8 cellular contexts compared by ENCODE assay signal in genomic region chrX:38560776-38561125, GRCh38. TPM values are rescaled to one million over a fixed set of nuclear protein-coding genes. Genes with fewer than 3 reads are reported as not detected.
A peak's percentile ranks its signal among the peaks of the same experiment; 100 is the strongest.
DNase-seq lines count a peak whose midpoint lies in the region; ATAC-seq and TF ChIP-seq lines count a peak whose summit lies in the region.

No MANE protein-coding gene starts in this region.

- H2BK5ac ChIP-seq in IMR-90 (ENCODE audit: low read depth, low read length, poor library complexity, severe bottlenecking): no peak overlapping the region

- in situ Hi-C loops in IMR-90 (cut with MboI; ENCODE audit: low sequenced_read_pairs): no loop called here

- no peak for TF ChIP-seq POLR2A in IMR-90 (IDR thresholded peaks at IDR 0.05; ENCODE audit: low read depth, low read length)

- H3K79me1 ChIP-seq in IMR-90 (ENCODE audit: low read depth in 1 of 2, low read length in 2 of 2): no peaks in the 10 kb centered on the region

- peak overlapping the region; percentile 89 for H2AFZ ChIP-seq in IMR-90 (replicated peaks; ENCODE audit: low read length, poor library complexity)
- no peak overlapping the region for H2AFZ ChIP-seq in neuron (ENCODE audit: low read depth, low read length)

- no peak overlapping the region for H3K56ac ChIP-seq in IMR-90 (ENCODE audit: extremely low read depth, insufficient read depth, low read length)

- no peaks in the 10 kb centered on the region for H3K36me3 ChIP-seq in IMR-90 (ENCODE audit: control insufficient read depth, insufficient read depth, low read length)
- no peaks in the 10 kb centered on the region for H3K36me3 ChIP-seq in neuron (ENCODE audit: insufficient read depth, low read length)

- intact Hi-C loops in CD14-positive monocyte (cut with micrococcal nuclease) (no loop called here), IMR-90 (cut with micrococcal nuclease) (no loop called here), dorsolateral prefrontal cortex (cut with DNase I) (loop anchor here in 1 of 2 donors (5.0 kb wide), 1 partner anchor 92 kb away; no protein-coding TSS in a partner anchor)

- H3K14ac ChIP-seq in IMR-90 (replicated peaks; ENCODE audit: low read depth, low read length): no peak overlapping the region

- no peak overlapping the region for H3K4ac ChIP-seq in IMR-90 (ENCODE audit: low read depth, low read length)

- no peaks in the 10 kb centered on the region for H4K20me1 ChIP-seq in IMR-90 (ENCODE audit: insufficient read depth, low read length)

- no peak overlapping the region for H2BK20ac ChIP-seq in IMR-90 (ENCODE audit: low read depth, low read length)

- dilution Hi-C loops in IMR-90 (cut with HindIII; ENCODE audit: low sequenced_read_pairs, unreplicated experiment): no loop called here

- no peak overlapping the region for H4K5ac ChIP-seq in IMR-90 (ENCODE audit: low read depth, low read length)

- H3K4me2 ChIP-seq in IMR-90 (ENCODE audit: low read depth, low read length): peak overlapping the region; percentile 86

- WGBS in IMR-90 (ENCODE audit: extremely low coverage in 2 of 2, insufficient read length in 1 of 2), 2 experiments: no CpG with 5 or more reads among the region's 9 CpGs

- H2BK15ac ChIP-seq in IMR-90 (ENCODE audit: low read depth, low read length): no peak overlapping the region

- H2BK120ac ChIP-seq in IMR-90 (ENCODE audit: low read depth, low read length): no peak overlapping the region

- peaks cover 0 to 10% (median 4%) of the 10 kb centered on the region in 7 donors for H3K9me3 Mint-ChIP-seq in CD14-positive monocyte

- no peak overlapping the region for H3K27ac ChIP-seq in IMR-90 (ENCODE audit: insufficient read depth, low read length)
- H3K27ac ChIP-seq in dorsolateral prefrontal cortex: peak overlapping the region in 34 of 59 donors; percentile 8 to 81 (median 59)

- H3K27me3 ChIP-seq in IMR-90 (ENCODE audit: control insufficient read depth, insufficient read depth, low read length): no peaks in the 10 kb centered on the region; the same call in 1 of the 2 replicates
- H3K27me3 ChIP-seq in dorsolateral prefrontal cortex: peaks cover 0 to 55% (median 10%) of the 10 kb centered on the region in 45 donors
- H3K27me3 ChIP-seq in neuron (ENCODE audit: insufficient read depth, low read length): no peaks in the 10 kb centered on the region

- H3K27ac Mint-ChIP-seq in CD14-positive monocyte: no peak overlapping the region

- no peaks in the 10 kb centered on the region for H3K36me3 Mint-ChIP-seq in CD14-positive monocyte

- peaks cover 14% of the 10 kb centered on the region for H3K4me1 Mint-ChIP-seq in CD14-positive monocyte

- H2AK9ac ChIP-seq in IMR-90 (replicated peaks; ENCODE audit: low read depth, low read length, poor library complexity): no peak overlapping the region

- H3K4me1 ChIP-seq in IMR-90 (ENCODE audit: control insufficient read depth, insufficient read depth, low read length) (no peaks in the 10 kb centered on the region), neuron (ENCODE audit: insufficient read depth, low read length) (peaks cover 2% of the 10 kb centered on the region)

- POLR2A ChIA-PET in IMR-90 (lab: Charles Lee; ENCODE audit: unreplicated experiment): no interaction called here

- no peak overlapping the region for H2AK5ac ChIP-seq in IMR-90 (ENCODE audit: low read depth, low read length)

- TF ChIP-seq RAD21 in IMR-90 (IDR thresholded peaks at IDR 0.05; ENCODE audit: low read length): no peak

- DNase-seq in CD14-positive monocyte (ENCODE audit: low spot score) (no peak), IMR-90 (no peak), dorsolateral prefrontal cortex (peak in 2 of 10 donors; percentile 10 to 40), activated gamma-delta T cell treated with Interleukin-2 at 50 U/mL for 16 hours (no peak), SKM-1 treated with dmso at 0.1 percent for 144 hours (lab: John Stamatoyannopoulos, UW; ENCODE audit: unreplicated experiment) (no peak), NCI-H187 (lab: John Stamatoyannopoulos, UW) (no peak)

- no peak overlapping the region for H3K18ac ChIP-seq in IMR-90 (ENCODE audit: low read depth, low read length)

- ATAC-seq in IMR-90 (ENCODE audit: low read depth) (no peak), HG02938 (IDR thresholded peaks at IDR 0.05; ENCODE audit: unreplicated experiment) (no peak)

- H3K9me3 ChIP-seq in IMR-90 (ENCODE audit: control insufficient read depth, insufficient read depth, low read length): no peaks in the 10 kb centered on the region
- no peaks in the 10 kb centered on the region for H3K9me3 ChIP-seq in neuron (ENCODE audit: low read length)

- H3K4me3 ChIP-seq in IMR-90 (ENCODE audit: insufficient read depth, low read depth, low read length): peak overlapping the region; percentile 47
- H3K4me3 ChIP-seq in dorsolateral prefrontal cortex: peak overlapping the region in 57 of 59 donors; percentile 30 to 78 (median 60)
- peak overlapping the region; percentile 46 for H3K4me3 ChIP-seq in neuron (ENCODE audit: low read length)

- CTCF ChIA-PET in IMR-90 (lab: Yijun Ruan, JAX): no interaction called here

- peaks cover 9 to 25% (median 16%) of the 10 kb centered on the region in 3 donors for H3K27me3 Mint-ChIP-seq in CD14-positive monocyte (ENCODE audit: low read depth in 3 of 3)

- no peak overlapping the region for H4K8ac ChIP-seq in IMR-90 (ENCODE audit: low read depth in 2 of 2, low read length in 2 of 2)

- no peak overlapping the region for H3K9ac ChIP-seq in IMR-90 (ENCODE audit: low read depth, low read length)

- BruUV-seq in IMR-90 (replicated peaks; lab: Mats Ljungman, UMichigan): no TSS peak

- no peaks in the 10 kb centered on the region for H3K9me1 ChIP-seq in IMR-90 (ENCODE audit: insufficient read depth, low read length)

- no peak overlapping the region for H4K91ac ChIP-seq in IMR-90 (ENCODE audit: insufficient read depth, low read depth, low read length)

- no peak overlapping the region for H3K23ac ChIP-seq in IMR-90 (ENCODE audit: low read depth, low read length)

- TF ChIP-seq CTCF in CD14-positive monocyte (IDR thresholded peaks at IDR 0.05) (no peak), IMR-90 (conservative IDR thresholded peaks at IDR 0.05; ENCODE audit: low read depth, low read length) (no peak), dorsolateral prefrontal cortex (IDR thresholded peaks at IDR 0.05 in 54 of 56, conservative IDR thresholded peaks at IDR 0.05 in 2 of 56; ENCODE audit: low read depth in 1 of 56, partially characterized antibody in 56 of 56) (no peak)

- peak overlapping the region; percentile 65 to 69 for H3K4me3 Mint-ChIP-seq in CD14-positive monocyte

TF ChIP-seq in IMR-90, 13 proteins besides CTCF, POLR2A, EP300 and RAD21:
- TF ChIP-seq SMC3 (IDR thresholded peaks at IDR 0.05; ENCODE audit: low read depth, low read length) (no peak), MAZ (IDR thresholded peaks at IDR 0.05; ENCODE audit: borderline replicate concordance, low read depth, low read length) (no peak), NFE2L2 (IDR thresholded peaks at IDR 0.05; ENCODE audit: low read depth, low read length) (no peak), ELK1 (IDR thresholded peaks at IDR 0.05; ENCODE audit: borderline replicate concordance, low read depth, low read length) (no peak), USF2 (IDR thresholded peaks at IDR 0.05; ENCODE audit: low read depth, low read length) (no peak), MAFK (IDR thresholded peaks at IDR 0.05; ENCODE audit: low read depth, low read length) (no peak), RFX5 (IDR thresholded peaks at IDR 0.05; ENCODE audit: low read depth, low read length) (no peak), CEBPB (IDR thresholded peaks at IDR 0.05; ENCODE audit: low read depth, low read length) (no peak)

RNA-seq across cellular contexts. Expression of gene TSPAN7, which starts 0.6 kb away (rescaled TPM):
- polyA plus RNA-seq in CD14-positive monocyte: not detected
- not detected in 2 replicates for total RNA-seq in IMR-90 (2012; rRNA removed)
- not detected in 2 replicates for polyA plus RNA-seq in IMR-90 (2012; rRNA removed)
- polyA plus RNA-seq in IMR-90 (2012; cell fraction: cytosol; rRNA removed): 0.02 TPM in 1 of 2 replicates, not detected in the other
- polyA plus RNA-seq in IMR-90 (2012; cell fraction: nucleus; rRNA removed; ENCODE audit: low replicate concordance): not detected in 2 replicates
- 100 to 1,000 TPM; 204 to 737 (median 578) TPM for total RNA-seq in dorsolateral prefrontal cortex

Comparison
In these comparisons a context has a peak if more than half of its experiments do, and no peak if none do; other contexts are left out.
1. RNA of gene TSPAN7, which starts 0.6 kb away (total RNA-seq): 204 to 737 TPM in dorsolateral prefrontal cortex; not detected in IMR-90; every median in the first group is over 100 times any median in the second.
2. Peak in every context shown above with its lines, with median percentiles within 50 percentile points of each other: H3K4me3 ChIP-seq.